9 cellular contexts compared by ENCODE assay signal in the genomic region with DNA sequence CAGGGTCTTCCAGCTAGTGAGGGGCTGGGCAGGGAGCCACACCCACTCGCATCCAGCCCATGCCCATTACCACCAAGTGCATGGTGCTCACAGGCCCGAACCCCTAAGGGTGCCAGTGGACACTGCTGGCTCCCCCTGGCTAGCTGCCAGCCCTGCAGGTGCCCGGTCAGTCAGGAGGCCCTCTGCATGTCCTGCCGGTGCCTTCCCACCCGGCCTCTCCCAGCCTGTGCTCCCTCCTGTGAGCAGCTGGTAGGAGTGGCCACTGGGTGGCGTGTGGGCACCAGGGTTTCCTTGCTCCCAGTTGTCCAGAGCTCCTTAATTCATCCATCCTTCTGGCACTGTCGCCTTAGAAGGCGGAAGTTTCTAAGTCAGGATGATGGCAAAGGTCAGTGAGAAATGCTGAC. TPM values are rescaled to one million over a fixed set of nuclear protein-coding genes. Genes with fewer than 3 reads are reported as not detected.
A peak's percentile ranks its signal among the peaks of the same experiment; 100 is the strongest.
DNase-seq lines count a peak whose midpoint lies in the region; ATAC-seq and TF ChIP-seq lines count a peak whose summit lies in the region.
"Had no signal": no experiment of that assay in that cellular context is flagged by ENCODE, and none has a peak within 500 bp of the region (broad histone marks: within the 10 kb centered on the region; RNA-seq: fewer than 3 reads in every experiment).

No MANE protein-coding gene starts in this region.

- no peaks in the 10 kb centered on the region for H3K4me1 ChIP-seq in right cardiac atrium (ENCODE audit: control insufficient read depth, insufficient read depth, low read length)

- peak; percentile 24 to 51 for ATAC-seq in right cardiac atrium
- ATAC-seq in stimulated activated memory B cell treated with anti-CD40 and anti-IgM and Interleukin-4, amounts not matched to agents 10 μg/mL and 1 μg/mL and 100 μg/mL, for 72 hours: no peak

- no peak overlapping the region for H3K27ac Mint-ChIP-seq in stimulated activated memory B cell treated with anti-CD40 and anti-IgM and Interleukin-4, amounts not matched to agents 10 μg/mL and 1 μg/mL and 100 μg/mL, for 72 hours
- H3K27ac Mint-ChIP-seq: stimulated activated naive B cell treated with anti-CD40 and anti-IgM and Interleukin-4, amounts not matched to agents 10 μg/mL and 1 μg/mL and 100 μg/mL, for 72 hours had no signal

- peak; percentile 97 for TF ChIP-seq CTCF in 22Rv1 (IDR thresholded peaks at IDR 0.05)

- intact Hi-C loops in right cardiac atrium (cut with DNase I): no loop called here

- in situ Hi-C loops in G401 (cut with HindIII; ENCODE audit: low sequenced_read_pairs): no loop called here

- H3K4me3 ChIP-seq in right cardiac atrium (ENCODE audit: low read length): no peak overlapping the region

- H3K36me3 Mint-ChIP-seq in stimulated activated memory B cell treated with anti-CD40 and anti-IgM and Interleukin-4, amounts not matched to agents 10 μg/mL and 1 μg/mL and 100 μg/mL, for 72 hours: peaks cover 92% of the 10 kb centered on the region

- H3K27me3 ChIP-seq in right cardiac atrium (ENCODE audit: control insufficient read depth, insufficient read depth): no peaks in the 10 kb centered on the region

- DNase-seq in G401 (ENCODE audit: low spot score): peak; percentile 61
- DNase-seq in NCI-H146 (lab: John Stamatoyannopoulos, UW): peak; percentile 74
- peak; percentile 49 for DNase-seq in UCSD-AML1 (lab: John Stamatoyannopoulos, UW; ENCODE audit: unreplicated experiment)
- DNase-seq in right cardiac atrium: peak in 2 of 3 donors; percentile 42 to 74
- DNase-seq in substantia nigra (lab: John Stamatoyannopoulos, UW): peak in 27 of 49 donors; percentile 8 to 53 (median 25)
- no peak for DNase-seq in activated CD4-positive, alpha-beta T cell treated with anti-CD3 and anti-CD28 coated beads for 4 hours
- DNase-seq: stimulated activated naive B cell treated with anti-CD40 and anti-IgM and Interleukin-4, amounts not matched to agents 10 μg/mL and 1 μg/mL and 100 μg/mL, for 72 hours had no signal

- no peaks in the 10 kb centered on the region for H3K9me3 ChIP-seq in right cardiac atrium (ENCODE audit: control insufficient read depth, low read length)

- no peak overlapping the region for H3K4me3 Mint-ChIP-seq in stimulated activated memory B cell treated with anti-CD40 and anti-IgM and Interleukin-4, amounts not matched to agents 10 μg/mL and 1 μg/mL and 100 μg/mL, for 72 hours
- H3K4me3 Mint-ChIP-seq: stimulated activated naive B cell treated with anti-CD40 and anti-IgM and Interleukin-4, amounts not matched to agents 10 μg/mL and 1 μg/mL and 100 μg/mL, for 72 hours had no signal

- H3K9me3 Mint-ChIP-seq in stimulated activated memory B cell treated with anti-CD40 and anti-IgM and Interleukin-4, amounts not matched to agents 10 μg/mL and 1 μg/mL and 100 μg/mL, for 72 hours: no peaks in the 10 kb centered on the region
- H3K9me3 Mint-ChIP-seq: stimulated activated naive B cell treated with anti-CD40 and anti-IgM and Interleukin-4, amounts not matched to agents 10 μg/mL and 1 μg/mL and 100 μg/mL, for 72 hours had no signal

- no peaks in the 10 kb centered on the region for H3K4me1 Mint-ChIP-seq in stimulated activated memory B cell treated with anti-CD40 and anti-IgM and Interleukin-4, amounts not matched to agents 10 μg/mL and 1 μg/mL and 100 μg/mL, for 72 hours

- no peak overlapping the region for H3K27ac ChIP-seq in 22Rv1
- no peak overlapping the region for H3K27ac ChIP-seq in right cardiac atrium (ENCODE audit: low read length)
- H3K27ac ChIP-seq in substantia nigra (ENCODE audit: low read depth, low read length, poor library complexity, severe bottlenecking): no peak overlapping the region

- no peaks in the 10 kb centered on the region for H3K27me3 Mint-ChIP-seq in stimulated activated memory B cell treated with anti-CD40 and anti-IgM and Interleukin-4, amounts not matched to agents 10 μg/mL and 1 μg/mL and 100 μg/mL, for 72 hours
- H3K27me3 Mint-ChIP-seq: stimulated activated naive B cell treated with anti-CD40 and anti-IgM and Interleukin-4, amounts not matched to agents 10 μg/mL and 1 μg/mL and 100 μg/mL, for 72 hours had no signal

- 45% methylated on average over 8 of the region's 8 CpGs for WGBS in right cardiac atrium

RNA-seq across cellular contexts. Expression of a gene that starts 33.4 kb away (rescaled TPM):
- 44.8 and 60.2 TPM in 2 replicates for total RNA-seq in G401 (2014; rRNA removed; shearing (Covaris generic))
- 100 to 1,000 TPM; 349 to 399 (median 370) TPM for total RNA-seq in right cardiac atrium
- 218 TPM for polyA plus RNA-seq in right cardiac atrium

RNA-seq across cellular contexts. Expression of a gene that starts 42.0 kb away (rescaled TPM):
- not detected in 2 replicates for total RNA-seq in G401 (2014; rRNA removed; shearing (Covaris generic))
- total RNA-seq in right cardiac atrium: not detected
- 0.02 TPM for polyA plus RNA-seq in right cardiac atrium

Comparison
In these comparisons a context has a peak if more than half of its experiments do, and no peak if none do; other contexts are left out.
1. DNase-seq: peak in G401 (single experiment), NCI-H146 (single experiment), UCSD-AML1 (single experiment), right cardiac atrium (2 of 3) and substantia nigra (27 of 49); none in activated CD4-positive, alpha-beta T cell treated with anti-CD3 and anti-CD28 coated beads for 4 hours (0 of 2).